ENCODE assay signal across 18 cellular contexts in genomic region chr21:34970566-34970965, GRCh38.
"Had no signal": no experiment of that assay in that cellular context is flagged by ENCODE, and none has a peak within 500 bp of the region (broad histone marks: within the 10 kb centered on the region; RNA-seq: fewer than 3 reads in every experiment).

No MANE protein-coding gene starts in this region.

- H3K27me3 Mint-ChIP-seq: activated CD4-positive, alpha-beta memory T cell treated with anti-CD3 and anti-CD28 coated beads for 36 hours had no signal

- H3K4me3 ChIP-seq: body of pancreas, coronary artery, esophagus muscularis mucosa, hepatocyte, neural progenitor cell, ovary, sigmoid colon, tibial nerve had no signal

- DNase-seq: activated CD4-positive, alpha-beta memory T cell treated with anti-CD3 and anti-CD28 coated beads for 36 hours; activated CD4-positive, CD25-positive, alpha-beta regulatory T cell treated with anti-CD3 and anti-CD28 coated beads, Interleukin-2, amount 50 U/mL, for 72 hours; activated naive CD4-positive, alpha-beta T cell; activated T-cell treated with anti-CD3 and anti-CD28 coated beads, Interleukin-2, amount 50 U/mL, for 72 hours; amniotic stem cell; body of pancreas; caudate nucleus; effector CD4-positive, alpha-beta T cell; ovary; sigmoid colon; stimulated activated CD4-positive, alpha-beta T cell treated with anti-CD3 and anti-CD28 coated beads, Interleukin-1b, Interleukin-23, amount 100 ng/mL, for 48 hours had no signal

- H3K9ac ChIP-seq: neural progenitor cell had no signal

- FAIRE-seq: keratinocyte had no signal

- H3K4me3 Mint-ChIP-seq: activated CD4-positive, alpha-beta memory T cell treated with anti-CD3 and anti-CD28 coated beads for 36 hours; neural progenitor cell had no signal

- H3K27me3 ChIP-seq: body of pancreas, hepatocyte, neural progenitor cell, sigmoid colon, tibial nerve had no signal

- H3K36me3 Mint-ChIP-seq: neural progenitor cell had no signal

- H3K27ac ChIP-seq: body of pancreas, coronary artery, esophagus muscularis mucosa, hepatocyte, neural progenitor cell, ovary, sigmoid colon, tibial nerve had no signal

- H3K36me3 ChIP-seq: esophagus muscularis mucosa, neural progenitor cell, ovary, sigmoid colon, tibial nerve had no signal

- H3K9me3 ChIP-seq: body of pancreas, esophagus muscularis mucosa, ovary, sigmoid colon, tibial nerve had no signal

- H3K27ac Mint-ChIP-seq: neural progenitor cell had no signal

- H3K9me3 Mint-ChIP-seq: activated CD4-positive, alpha-beta memory T cell treated with anti-CD3 and anti-CD28 coated beads for 36 hours; activated T-cell treated with anti-CD3 and anti-CD28 coated beads, Interleukin-2, amount 50 U/mL, for 72 hours; neural progenitor cell had no signal

- H3K4me1 ChIP-seq: body of pancreas, esophagus muscularis mucosa, neural progenitor cell, sigmoid colon had no signal

- ATAC-seq: activated T-cell treated with anti-CD3 and anti-CD28 coated beads, Interleukin-2, amount 50 U/mL, for 72 hours; body of pancreas; left lobe of liver had no signal
